Comparison of ENCODE assay signal across 22 cellular contexts in genomic region chr4:112073201-112073600, GRCh38.
DNase-seq lines count a peak whose midpoint lies in the region; ATAC-seq, FAIRE-seq and TF ChIP-seq lines count a peak whose summit lies in the region.
"Had no signal": no experiment of that assay in that cellular context is flagged by ENCODE, and none has a peak within 500 bp of the region (broad histone marks: within the 10 kb centered on the region; RNA-seq: fewer than 3 reads in every experiment).

No MANE protein-coding gene starts in this region.

- in situ Hi-C loops in KBM-7 (cut with MboI; ENCODE audit: low pct_unique_long_range_greater_than_20kb, low sequenced_read_pairs) (no loop called here), K562 (cut with MboI) (no loop called here)

- H3K4me1 ChIP-seq in K562 (replicated peaks in 1 of 2; ENCODE audit: control insufficient read depth in 2 of 2, insufficient read depth in 2 of 2, low read length in 2 of 2) = no peaks in the 10 kb centered on the region
- no peaks in the 10 kb centered on the region for H3K4me1 ChIP-seq in MM.1S (ENCODE audit: low read length)
- H3K4me1 ChIP-seq in ovary (ENCODE audit: insufficient read depth) = no peaks in the 10 kb centered on the region

- no peaks in the 10 kb centered on the region for H3K9me1 ChIP-seq in K562 (ENCODE audit: control insufficient read depth, insufficient read depth, low read length)

- peak; percentile 4 for DNase-seq in DMS 273 (lab: John Stamatoyannopoulos, UW; ENCODE audit: unreplicated experiment)
- DNase-seq in DMS 273 treated with DMSO at 0.1 percent for 48 hours (lab: John Stamatoyannopoulos, UW) = no peak
- DNase-seq in KBM-7 = peak; percentile 8
- no peak for DNase-seq in K562 (ENCODE audit: extremely low read depth in 1 of 4, low spot score in 3 of 4)
- DNase-seq in RCC 7860 (ENCODE audit: low spot score) = no peak
- no peak for DNase-seq in MM.1S
- no peak for DNase-seq in ovary
- DNase-seq: CD4-positive, CD25-positive, alpha-beta regulatory T cell; DMS79; Kasumi-1; NCI-H1105 treated with DMSO at 0.1 percent for 48 hours; NCI-H146; NCI-H2029; NCI-H446 treated with DMSO at 0.1 percent for 48 hours; NCI-H526 treated with DMSO at 0.1 percent for 48 hours; SIG-M5; SK-N-SH had no signal

- no peaks in the 10 kb centered on the region for H3F3A ChIP-seq in MM.1S (ENCODE audit: insufficient read depth, low read length)

- no peak for ATAC-seq in K562
- ATAC-seq: HCT116, Panc1 had no signal

- CTCF ChIA-PET in K562 (lab: Yijun Ruan, JAX; ENCODE audit: low intra/inter-chr PET ratio) = no interaction called here

- no peak for TF ChIP-seq POLR2A in K562 (conservative IDR thresholded peaks at IDR 0.05)
- TF ChIP-seq POLR2A in ovary (IDR thresholded peaks at IDR 0.05) = no peak

- no peak overlapping the region for H3K9ac ChIP-seq in K562 (ENCODE audit: insufficient read depth in 1 of 2, low read depth in 2 of 2, low read length in 2 of 2)
- H3K9ac ChIP-seq in MM.1S (ENCODE audit: low read length) = no peak overlapping the region
- H3K9ac ChIP-seq: SK-N-SH had no signal

- H3K27ac ChIP-seq in K562 (ENCODE audit: extremely low read depth, low read depth, low read length) (no peak overlapping the region), MM.1S (ENCODE audit: low read length) (no peak overlapping the region), ovary (no peak overlapping the region)
- H3K27ac ChIP-seq: 22Rv1, HL-60 had no signal

- H3K27me3 ChIP-seq in K562 (ENCODE audit: control insufficient read depth in 2 of 2, insufficient read depth in 2 of 2, low read length in 2 of 2) = no peaks in the 10 kb centered on the region
- no peaks in the 10 kb centered on the region for H3K27me3 ChIP-seq in MM.1S (replicated peaks; ENCODE audit: insufficient read depth, low read length)
- no peaks in the 10 kb centered on the region for H3K27me3 ChIP-seq in ovary

- H4K20me1 ChIP-seq in K562 (replicated peaks; ENCODE audit: control insufficient read depth, insufficient read depth, low read length) = no peaks in the 10 kb centered on the region
- H4K20me1 ChIP-seq in MM.1S (ENCODE audit: insufficient read depth, low read length) = no peaks in the 10 kb centered on the region

- intact Hi-C loops in K562 (cut with micrococcal nuclease) = no loop called here
- intact Hi-C loops in ovary (cut with DNase I) = no loop called here

- no peak overlapping the region for H3K4me3 ChIP-seq in K562
- H3K4me3 ChIP-seq in MM.1S (ENCODE audit: low read length) = no peak overlapping the region
- H3K4me3 ChIP-seq in ovary = no peak overlapping the region

- no peak for TF ChIP-seq RAD21 in K562 (CRISPR knock-in tag; conservative IDR thresholded peaks at IDR 0.05 in 1 of 2, IDR thresholded peaks at IDR 0.05 in 1 of 2)

- no peak for TF ChIP-seq EP300 in K562 (IDR thresholded peaks at IDR 0.05; ENCODE audit: low read length)
- TF ChIP-seq EP300 in ovary (IDR thresholded peaks at IDR 0.05) = no peak

- H3K9me2 ChIP-seq in MM.1S (replicated peaks; ENCODE audit: insufficient read depth, low read length) = no peaks in the 10 kb centered on the region
- H3K9me2 ChIP-seq: SK-N-SH had no signal

- FAIRE-seq in K562 (lab: Jason Lieb, UNC) (no peak), RCC 7860 (lab: Jason Lieb, UNC) (no peak)
- FAIRE-seq: GM19239 had no signal

- no peak overlapping the region for H2AFZ ChIP-seq in K562 (ENCODE audit: low read depth, low read length)
- no peak overlapping the region for H2AFZ ChIP-seq in MM.1S (ENCODE audit: low read length)

- POLR2A ChIA-PET in K562 (lab: Yijun Ruan, JAX) = no interaction called here

- 5% methylated on average over 6 of the region's 6 CpGs for WGBS in K562 (ENCODE audit: insufficient coverage, low coverage, missing lambda C conversion rate)
- 77 to 78% (median 78%) methylated on average over 6 of the region's 6 CpGs for WGBS in ovary, 3 donors

- H3K36me3 ChIP-seq in K562 (ENCODE audit: control insufficient read depth, insufficient read depth, low read length) (no peaks in the 10 kb centered on the region), MM.1S (replicated peaks; ENCODE audit: insufficient read depth, low read length) (no peaks in the 10 kb centered on the region), ovary (no peaks in the 10 kb centered on the region)

- H3K9me3 ChIP-seq in K562 (replicated peaks; ENCODE audit: control insufficient read depth, insufficient read depth, low read depth, low read length) (no peaks in the 10 kb centered on the region), MM.1S (replicated peaks; ENCODE audit: insufficient read depth, low read length) (no peaks in the 10 kb centered on the region), ovary (no peaks in the 10 kb centered on the region)

- no TSS peak for BruUV-seq in K562 (replicated peaks; lab: Mats Ljungman, UMichigan)

- TF ChIP-seq CTCF in K562 (IDR thresholded peaks at IDR 0.05 in 2 of 3, conservative IDR thresholded peaks at IDR 0.05 in 1 of 3; ENCODE audit: insufficient read depth in 2 of 3, low read depth in 1 of 3, low read length in 3 of 3) (no peak), MM.1S (IDR thresholded peaks at IDR 0.05; ENCODE audit: low read length) (no peak), ovary (IDR thresholded peaks at IDR 0.05) (no peak)

- H3K4me2 ChIP-seq in K562 (ENCODE audit: insufficient read depth, low read length) (no peak overlapping the region), MM.1S (ENCODE audit: low read depth, low read length) (no peak overlapping the region)
- H3K4me2 ChIP-seq: SK-N-SH had no signal

- H3K79me2 ChIP-seq in K562 (ENCODE audit: control insufficient read depth, insufficient read depth, low read length) (no peaks in the 10 kb centered on the region), MM.1S (ENCODE audit: low read length) (no peaks in the 10 kb centered on the region)

TF ChIP-seq in K562, 482 proteins besides CTCF, POLR2A, EP300 and RAD21:
- TF ChIP-seq CBX5 (IDR thresholded peaks at IDR 0.05; ENCODE audit: borderline replicate concordance, low read depth) (0 out of 2 replicates have a peak, but pooled peaks have one; percentile 29), FOXO4 (CRISPR knock-in tag; IDR thresholded peaks at IDR 0.05) (no peak), ZNF584 (CRISPR knock-in tag; IDR thresholded peaks at IDR 0.05; ENCODE audit: low read depth) (no peak)

Comparison
In these comparisons a context has a peak if more than half of its experiments do, and no peak if none do; other contexts are left out.
1. DNase-seq: peak in DMS 273 (single experiment) and KBM-7 (single experiment); none in DMS 273 treated with DMSO at 0.1 percent for 48 hours (single experiment), K562 (0 of 4), RCC 7860 (single experiment), MM.1S (single experiment) and ovary (0 of 5).